ENCODE assay signal across 17 cellular contexts in the genomic region with DNA sequence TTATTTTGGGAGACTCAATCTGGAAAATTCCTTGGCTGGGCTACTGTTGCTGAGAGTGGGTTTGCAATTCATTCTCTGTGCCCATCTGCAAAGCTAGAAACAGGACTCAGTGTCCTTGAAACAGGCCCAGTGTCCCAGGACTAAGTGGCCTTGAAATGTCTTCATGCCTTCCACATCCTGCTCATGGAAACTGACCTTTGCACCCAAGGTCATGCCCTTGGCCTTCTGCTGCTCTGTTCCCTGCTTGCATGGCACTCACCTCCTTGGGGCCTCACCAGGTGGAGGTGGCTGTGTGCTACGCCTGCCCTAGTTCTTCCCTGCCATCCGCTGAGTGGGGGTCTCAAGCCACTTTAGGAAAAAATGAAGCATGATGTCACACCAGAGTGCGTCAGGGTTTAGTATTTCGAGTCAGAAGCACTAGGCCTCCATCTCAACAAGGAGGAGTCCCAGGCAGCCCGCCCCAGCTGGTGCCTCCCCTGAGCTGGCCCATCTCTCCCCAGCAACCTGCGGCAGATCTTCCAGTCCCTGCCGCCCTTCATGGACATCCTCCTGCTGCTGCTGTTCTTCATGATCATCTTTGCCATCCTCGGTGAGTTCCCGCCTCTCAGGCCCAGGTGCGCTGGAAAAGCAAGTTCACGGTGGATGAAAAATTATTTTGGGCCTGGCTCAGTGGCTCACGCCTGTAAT. TPM values are rescaled to one million over a fixed set of nuclear protein-coding genes. Genes with fewer than 3 reads are reported as not detected.
A peak's percentile ranks its signal among the peaks of the same experiment; 100 is the strongest.
DNase-seq lines count a peak whose midpoint lies in the region; ATAC-seq and TF ChIP-seq lines count a peak whose summit lies in the region.
"Had no signal": no experiment of that assay in that cellular context is flagged by ENCODE, and none has a peak within 500 bp of the region (broad histone marks: within the 10 kb centered on the region; RNA-seq: fewer than 3 reads in every experiment).

No MANE protein-coding gene starts in this region.

- no peak overlapping the region for H2AFZ ChIP-seq in GM23338

- no peak for ATAC-seq in Right ventricle myocardium inferior
- ATAC-seq in left ventricle myocardium superior, result no peak
- ATAC-seq in GM23338, result no peak
- no peak for ATAC-seq in right cardiac atrium

- H3K9me3 Mint-ChIP-seq in GM23338, result no peaks in the 10 kb centered on the region

- WGBS in right cardiac atrium, result 97% methylated on average over 12 of the region's 12 CpGs
- 96 to 98% methylated on average over 12 of the region's 12 CpGs for WGBS in sigmoid colon, 2 donors

- H3K4me1 ChIP-seq in GM23338 (ENCODE audit: insufficient read depth) (no peaks in the 10 kb centered on the region), right cardiac atrium (ENCODE audit: control insufficient read depth, insufficient read depth, low read length) (peaks cover 5% of the 10 kb centered on the region), sigmoid colon (peaks cover 0 to 25% (median 21%) of the 10 kb centered on the region in 4 donors)

- no peak overlapping the region for H3K4me3 ChIP-seq in GM23338
- no peak overlapping the region for H3K4me3 ChIP-seq in right cardiac atrium (ENCODE audit: low read length)
- H3K4me3 ChIP-seq in sigmoid colon, result no peak overlapping the region
- H3K4me3 ChIP-seq: MG63, Peyer's patch, SJSA1 had no signal

- peak overlapping the region; percentile 68; the same call in 1 of the 2 replicates for H3K27ac Mint-ChIP-seq in GM23338

- H4K20me1 ChIP-seq in GM23338 (replicated peaks; ENCODE audit: insufficient read depth), result no peaks in the 10 kb centered on the region

- DNase-seq in Right ventricle myocardium inferior (ENCODE audit: missing footprints), result peak; percentile 67
- no peak for DNase-seq in left ventricle myocardium superior
- no peak for DNase-seq in GM23338 (ENCODE audit: low spot score)
- DNase-seq in right cardiac atrium, result peak in 2 of 3 donors; percentile 26 to 40
- DNase-seq in sigmoid colon, result peak; percentile 56
- no peak for DNase-seq in stimulated activated CD4-positive, alpha-beta T cell treated with anti-CD3 and anti-CD28 coated beads, Interleukin-1b, Interleukin-23, amount 100 ng/mL, for 48 hours
- no peak for DNase-seq in GOT3 (lab: John Stamatoyannopoulos, UW)
- DNase-seq in NCI-H774 (lab: John Stamatoyannopoulos, UW), result no peak
- DNase-seq: GDM1, MG63, NCI-H1694 treated with DMSO at 0.1 percent for 48 hours, NCI-H2081 treated with DMSO at 0.1 percent for 48 hours, NCI-H446 treated with DMSO at 0.1 percent for 48 hours, NCI-H82 had no signal

- no peak overlapping the region for H3K4me2 ChIP-seq in GM23338

- peaks cover 10% of the 10 kb centered on the region for H3K27me3 Mint-ChIP-seq in GM23338 (ENCODE audit: insufficient read depth, low read depth, poor library complexity)

- H3K36me3 Mint-ChIP-seq in GM23338 (ENCODE audit: low read depth), result peaks cover 11% of the 10 kb centered on the region

- H3K9me3 ChIP-seq in right cardiac atrium (ENCODE audit: control insufficient read depth, low read length) (no peaks in the 10 kb centered on the region), sigmoid colon (no peaks in the 10 kb centered on the region)
- H3K9me3 ChIP-seq: MG63, Peyer's patch, SJSA1 had no signal

- H3K27me3 ChIP-seq in GM23338 (ENCODE audit: insufficient read depth), result no peaks in the 10 kb centered on the region
- no peaks in the 10 kb centered on the region for H3K27me3 ChIP-seq in right cardiac atrium (ENCODE audit: control insufficient read depth, insufficient read depth)
- no peaks in the 10 kb centered on the region for H3K27me3 ChIP-seq in sigmoid colon
- H3K27me3 ChIP-seq: MG63, Peyer's patch, SJSA1 had no signal

- no peak overlapping the region for H3K4me3 Mint-ChIP-seq in GM23338

- no peak for TF ChIP-seq POLR2A in sigmoid colon (IDR thresholded peaks at IDR 0.05)

- TF ChIP-seq EP300 in sigmoid colon (IDR thresholded peaks at IDR 0.05), result no peak

- H3K27ac ChIP-seq in GM23338 (ENCODE audit: low read depth) (no peak overlapping the region), right cardiac atrium (ENCODE audit: low read length) (no peak overlapping the region), sigmoid colon (no peak overlapping the region)
- H3K27ac ChIP-seq: C4-2B, Peyer's patch, SJSA1 had no signal

- no peaks in the 10 kb centered on the region for H3F3A ChIP-seq in GM23338 (replicated peaks; ENCODE audit: low read depth)

- peaks cover 9% of the 10 kb centered on the region for H3K4me1 Mint-ChIP-seq in GM23338

- intact Hi-C loops in Right ventricle myocardium inferior (cut with DNase I), result no loop called here
- intact Hi-C loops in left ventricle myocardium superior (cut with micrococcal nuclease), result loop anchor here (10.0 kb wide), 1 partner anchor 75 kb away; no protein-coding TSS in a partner anchor
- intact Hi-C loops in right cardiac atrium (cut with DNase I), result no loop called here
- intact Hi-C loops in sigmoid colon (cut with DNase I), result no loop called here

- H3K79me2 ChIP-seq in GM23338 (replicated peaks; ENCODE audit: insufficient read depth), result no peaks in the 10 kb centered on the region

- no peaks in the 10 kb centered on the region for H3K36me3 ChIP-seq in GM23338 (ENCODE audit: insufficient read depth)
- H3K36me3 ChIP-seq in sigmoid colon, result peaks cover 6 to 80% (median 30%) of the 10 kb centered on the region in 4 donors
- H3K36me3 ChIP-seq: MG63 had no signal

- TF ChIP-seq CTCF in GM23338 (conservative IDR thresholded peaks at IDR 0.05; ENCODE audit: low read depth in 2 of 2), result no peak
- no peak for TF ChIP-seq CTCF in sigmoid colon (IDR thresholded peaks at IDR 0.05)

- no peaks in the 10 kb centered on the region for H3K9me2 ChIP-seq in GM23338 (ENCODE audit: insufficient read depth)

TF ChIP-seq in GM23338, 12 proteins besides CTCF, POLR2A, EP300 and RAD21 (continues in another document):
- no peak for TF ChIP-seq NANOG (IDR thresholded peaks at IDR 0.05; ENCODE audit: borderline replicate concordance)
- no peak for TF ChIP-seq POLR2AphosphoS5 (IDR thresholded peaks at IDR 0.05; ENCODE audit: low read depth)
- TF ChIP-seq ZNF114 (CRISPR knock-in tag; IDR thresholded peaks at IDR 0.05), result no peak
- TF ChIP-seq, protein P1, sequence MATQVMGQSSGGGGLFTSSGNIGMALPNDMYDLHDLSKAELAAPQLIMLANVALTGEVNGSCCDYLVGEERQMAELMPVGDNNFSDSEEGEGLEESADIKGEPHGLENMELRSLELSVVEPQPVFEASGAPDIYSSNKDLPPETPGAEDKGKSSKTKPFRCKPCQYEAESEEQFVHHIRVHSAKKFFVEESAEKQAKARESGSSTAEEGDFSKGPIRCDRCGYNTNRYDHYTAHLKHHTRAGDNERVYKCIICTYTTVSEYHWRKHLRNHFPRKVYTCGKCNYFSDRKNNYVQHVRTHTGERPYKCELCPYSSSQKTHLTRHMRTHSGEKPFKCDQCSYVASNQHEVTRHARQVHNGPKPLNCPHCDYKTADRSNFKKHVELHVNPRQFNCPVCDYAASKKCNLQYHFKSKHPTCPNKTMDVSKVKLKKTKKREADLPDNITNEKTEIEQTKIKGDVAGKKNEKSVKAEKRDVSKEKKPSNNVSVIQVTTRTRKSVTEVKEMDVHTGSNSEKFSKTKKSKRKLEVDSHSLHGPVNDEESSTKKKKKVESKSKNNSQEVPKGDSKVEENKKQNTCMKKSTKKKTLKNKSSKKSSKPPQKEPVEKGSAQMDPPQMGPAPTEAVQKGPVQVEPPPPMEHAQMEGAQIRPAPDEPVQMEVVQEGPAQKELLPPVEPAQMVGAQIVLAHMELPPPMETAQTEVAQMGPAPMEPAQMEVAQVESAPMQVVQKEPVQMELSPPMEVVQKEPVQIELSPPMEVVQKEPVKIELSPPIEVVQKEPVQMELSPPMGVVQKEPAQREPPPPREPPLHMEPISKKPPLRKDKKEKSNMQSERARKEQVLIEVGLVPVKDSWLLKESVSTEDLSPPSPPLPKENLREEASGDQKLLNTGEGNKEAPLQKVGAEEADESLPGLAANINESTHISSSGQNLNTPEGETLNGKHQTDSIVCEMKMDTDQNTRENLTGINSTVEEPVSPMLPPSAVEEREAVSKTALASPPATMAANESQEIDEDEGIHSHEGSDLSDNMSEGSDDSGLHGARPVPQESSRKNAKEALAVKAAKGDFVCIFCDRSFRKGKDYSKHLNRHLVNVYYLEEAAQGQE (IDR thresholded peaks at IDR 0.05; ENCODE audit: unreplicated experiment), result no peak

RNA-seq across cellular contexts. Expression of a gene that starts 48.1 kb away (rescaled TPM):
- total RNA-seq in Right ventricle myocardium inferior (120 TPM), left ventricle myocardium superior (145 TPM), right cardiac atrium (10 to 100 TPM; 73.8 to 96.1 (median 76.6) TPM), sigmoid colon (10 to 100 TPM; 25.7 to 51.5 (median 28.9) TPM)
- total RNA-seq in GM23338 (2014; rRNA removed; shearing (Covaris generic)), result 12.2 and 14.4 TPM in 2 replicates
- polyA plus RNA-seq in GM23338 (2016; fragmentation: Nextera tagmentation; extraction: Ambion mirVana) (11.2 and 16.2 TPM in 2 replicates), right cardiac atrium (43.1 TPM), sigmoid colon (10 to 100 TPM in 1 of 3 donors, 1 to 10 TPM in 2; 6.0 to 51.0 (median 9.7) TPM)

Comparison
In these comparisons a context has a peak if more than half of its experiments do, and no peak if none do; other contexts are left out.
1. DNase-seq: peak in Right ventricle myocardium inferior (single experiment), right cardiac atrium (2 of 3) and sigmoid colon (single experiment); none in left ventricle myocardium superior (single experiment), GM23338 (single experiment), stimulated activated CD4-positive, alpha-beta T cell treated with anti-CD3 and anti-CD28 coated beads, Interleukin-1b, Interleukin-23, amount 100 ng/mL, for 48 hours (single experiment), GOT3 (single experiment) and NCI-H774 (single experiment).